In genomic region chr2:177221534-177221933, GRCh38 we compare ENCODE assay signal across 25 cellular contexts. TPM values are rescaled to one million over a fixed set of nuclear protein-coding genes. Genes with fewer than 3 reads are reported as not detected.
A peak's percentile ranks its signal among the peaks of the same experiment; 100 is the strongest.
DNase-seq lines count a peak whose midpoint lies in the region; ATAC-seq, FAIRE-seq and TF ChIP-seq lines count a peak whose summit lies in the region.
"Had no signal": no experiment of that assay in that cellular context is flagged by ENCODE, and none has a peak within 500 bp of the region (broad histone marks: within the 10 kb centered on the region; RNA-seq: fewer than 3 reads in every experiment).

No MANE protein-coding gene starts in this region.

- in situ Hi-C loops in K562 (cut with MboI): no loop called here

- H3K27me3 ChIP-seq in K562 (ENCODE audit: control insufficient read depth in 2 of 2, insufficient read depth in 2 of 2, low read length in 2 of 2): no peaks in the 10 kb centered on the region
- H3K27me3 ChIP-seq: BLaER1 treated with 17β-estradiol and CSF1 and Interleukin-3, amounts not matched to agents 10 nM and 100 nM; dorsolateral prefrontal cortex; thyroid gland had no signal

- ATAC-seq in activated T-cell treated with anti-CD3 and anti-CD28 coated beads, Interleukin-2, amount 50 U/mL, for 4 hours: no peak
- ATAC-seq in K562: no peak; the same call in 2 of the 3 replicates
- ATAC-seq in GM21528 (IDR thresholded peaks at IDR 0.05; ENCODE audit: low FRiP score, unreplicated experiment): no peak
- ATAC-seq: right cardiac atrium had no signal

- H2AFZ ChIP-seq in K562 (ENCODE audit: low read depth, low read length): no peak overlapping the region

- H3K9me1 ChIP-seq in K562 (ENCODE audit: control insufficient read depth, insufficient read depth, low read length): no peaks in the 10 kb centered on the region

- no peak for TF ChIP-seq EP300 in K562 (IDR thresholded peaks at IDR 0.05; ENCODE audit: low read length)

- no TSS peak for BruUV-seq in K562 (replicated peaks; lab: Mats Ljungman, UMichigan)

- peaks cover 39% of the 10 kb centered on the region for H3K79me2 ChIP-seq in K562 (ENCODE audit: control insufficient read depth, insufficient read depth, low read length)

- peaks cover 3 to 7% of the 10 kb centered on the region in 2 experiments; a peak in 3 of 5 replicates for H3K4me1 ChIP-seq in K562 (replicated peaks in 1 of 2; ENCODE audit: control insufficient read depth in 2 of 2, insufficient read depth in 2 of 2, low read length in 2 of 2)

- peak; percentile 23 for TF ChIP-seq POLR2A in GM12891 (IDR thresholded peaks at IDR 0.05; ENCODE audit: low read depth, low read length)
- no peak; the same call in 1 of the 2 replicates for TF ChIP-seq POLR2A in K562 (conservative IDR thresholded peaks at IDR 0.05)

- H3K4me1 Mint-ChIP-seq in activated T-cell treated with anti-CD3 and anti-CD28 coated beads, Interleukin-2, amount 50 U/mL, for 24 hours (ENCODE audit: low read depth): peaks cover 57% of the 10 kb centered on the region
- peaks cover 51% of the 10 kb centered on the region for H3K4me1 Mint-ChIP-seq in activated T-cell treated with anti-CD3 and anti-CD28 coated beads, Interleukin-2, amount 50 U/mL, for 4 hours (ENCODE audit: low read depth)
- peaks cover under 1% of the 10 kb centered on the region for H3K4me1 Mint-ChIP-seq in progenitor cell of endocrine pancreas (ENCODE audit: low read depth)

- H3K9me3 Mint-ChIP-seq in activated T-cell treated with anti-CD3 and anti-CD28 coated beads, Interleukin-2, amount 50 U/mL, for 24 hours: no peaks in the 10 kb centered on the region
- H3K9me3 Mint-ChIP-seq in activated T-cell treated with anti-CD3 and anti-CD28 coated beads, Interleukin-2, amount 50 U/mL, for 4 hours: no peaks in the 10 kb centered on the region
- H3K9me3 Mint-ChIP-seq in progenitor cell of endocrine pancreas (ENCODE audit: low read depth): no peaks in the 10 kb centered on the region

- peaks cover 67% of the 10 kb centered on the region for H3K36me3 ChIP-seq in K562 (ENCODE audit: control insufficient read depth, insufficient read depth, low read length)

- TF ChIP-seq RAD21 in K562 (CRISPR knock-in tag; conservative IDR thresholded peaks at IDR 0.05 in 1 of 2, IDR thresholded peaks at IDR 0.05 in 1 of 2): no peak

- no peak for FAIRE-seq in GM12891 (lab: Jason Lieb, UNC)
- no peak for FAIRE-seq in K562 (lab: Jason Lieb, UNC)
- FAIRE-seq: bronchial epithelial cell, frontal cortex had no signal

- no peak overlapping the region for H3K4me3 Mint-ChIP-seq in activated T-cell treated with anti-CD3 and anti-CD28 coated beads, Interleukin-2, amount 50 U/mL, for 24 hours
- no peak overlapping the region for H3K4me3 Mint-ChIP-seq in activated T-cell treated with anti-CD3 and anti-CD28 coated beads, Interleukin-2, amount 50 U/mL, for 4 hours
- H3K4me3 Mint-ChIP-seq in progenitor cell of endocrine pancreas (ENCODE audit: low read depth): no peak overlapping the region

- no peak overlapping the region for H3K4me2 ChIP-seq in K562 (ENCODE audit: insufficient read depth, low read length)

- peaks cover 90% of the 10 kb centered on the region for H3K36me3 Mint-ChIP-seq in activated T-cell treated with anti-CD3 and anti-CD28 coated beads, Interleukin-2, amount 50 U/mL, for 24 hours (ENCODE audit: low read depth)
- H3K36me3 Mint-ChIP-seq in activated T-cell treated with anti-CD3 and anti-CD28 coated beads, Interleukin-2, amount 50 U/mL, for 4 hours (ENCODE audit: insufficient read depth): peaks cover 58% of the 10 kb centered on the region
- peaks cover 36% of the 10 kb centered on the region for H3K36me3 Mint-ChIP-seq in progenitor cell of endocrine pancreas (ENCODE audit: insufficient read depth)

- no peaks in the 10 kb centered on the region for H3K9me3 ChIP-seq in K562 (replicated peaks; ENCODE audit: control insufficient read depth, insufficient read depth, low read depth, low read length)
- H3K9me3 ChIP-seq: BLaER1 treated with 17β-estradiol and CSF1 and Interleukin-3, amounts not matched to agents 10 nM and 100 nM; thyroid gland had no signal

- POLR2A ChIA-PET in K562 (lab: Yijun Ruan, JAX): interaction anchor here (0.9 to 2.5 kb wide), 9 partner anchors 9 to 59 kb away, joined by 3 to 18 read pairs (median 5); partner anchors contain the start of genes HNRNPA3 and NFE2L2

- peak overlapping the region; percentile 62 for H3K27ac Mint-ChIP-seq in activated T-cell treated with anti-CD3 and anti-CD28 coated beads, Interleukin-2, amount 50 U/mL, for 24 hours
- H3K27ac Mint-ChIP-seq in progenitor cell of endocrine pancreas: peak overlapping the region; percentile 27

- no peak overlapping the region for H3K4me3 ChIP-seq in K562
- H3K4me3 ChIP-seq: BLaER1 treated with 17β-estradiol and CSF1 and Interleukin-3, amounts not matched to agents 10 nM and 100 nM; dorsolateral prefrontal cortex; lung; thyroid gland had no signal

- DNase-seq in activated T-cell treated with anti-CD3 and anti-CD28 coated beads, Interleukin-2, amount 50 U/mL, for 24 hours: no peak
- DNase-seq in activated T-cell treated with anti-CD3 and anti-CD28 coated beads, Interleukin-2, amount 50 U/mL, for 4 hours: no peak
- no peak for DNase-seq in GM12891 (ENCODE audit: insufficient read length, low spot score)
- no peak for DNase-seq in K562 (ENCODE audit: extremely low read depth in 1 of 4, low spot score in 3 of 4)
- DNase-seq in progenitor cell of endocrine pancreas (ENCODE audit: low spot score, unreplicated experiment): no peak
- DNase-seq in effector CD4-positive, alpha-beta T cell: no peak
- no peak for DNase-seq in dedifferentiated amniotic fluid mesenchymal stem cell (ENCODE audit: extremely low spot score)
- DNase-seq: activated CD4-positive, alpha-beta T cell treated with anti-CD3 and anti-CD28 coated beads, Interleukin-2, amount 50 U/mL, for 4 hours; DMS 273 treated with DMSO at 0.1 percent for 48 hours; dorsolateral prefrontal cortex; erythroblast; GDM1; hypothalamus; islet precursor cell; KBM-7; NCI-H1436 treated with DMSO at 0.1 percent for 48 hours; NCI-H526; right cardiac atrium; T-helper 1 cell; thyroid gland had no signal

- no peaks in the 10 kb centered on the region for H3K27me3 Mint-ChIP-seq in activated T-cell treated with anti-CD3 and anti-CD28 coated beads, Interleukin-2, amount 50 U/mL, for 24 hours
- H3K27me3 Mint-ChIP-seq in activated T-cell treated with anti-CD3 and anti-CD28 coated beads, Interleukin-2, amount 50 U/mL, for 4 hours (ENCODE audit: low read depth): no peaks in the 10 kb centered on the region
- no peaks in the 10 kb centered on the region for H3K27me3 Mint-ChIP-seq in progenitor cell of endocrine pancreas

- H3K9ac ChIP-seq in K562 (ENCODE audit: insufficient read depth in 1 of 2, low read depth in 2 of 2, low read length in 2 of 2): no peak overlapping the region
- H3K9ac ChIP-seq: BLaER1 treated with 17β-estradiol and CSF1 and Interleukin-3, amounts not matched to agents 10 nM and 100 nM had no signal

- WGBS in K562 (ENCODE audit: insufficient coverage, low coverage, missing lambda C conversion rate): 92% methylated on average over 3 of the region's 3 CpGs

- peaks cover 8% of the 10 kb centered on the region for H4K20me1 ChIP-seq in K562 (replicated peaks; ENCODE audit: control insufficient read depth, insufficient read depth, low read length)

- intact Hi-C loops in K562 (cut with micrococcal nuclease): no loop called here

- no peak overlapping the region for H3K27ac ChIP-seq in K562 (ENCODE audit: extremely low read depth, low read depth, low read length)
- H3K27ac ChIP-seq: BLaER1 treated with 17β-estradiol and CSF1 and Interleukin-3, amounts not matched to agents 10 nM and 100 nM; thyroid gland had no signal

- TF ChIP-seq CTCF in K562 (IDR thresholded peaks at IDR 0.05 in 2 of 3, conservative IDR thresholded peaks at IDR 0.05 in 1 of 3; ENCODE audit: insufficient read depth in 2 of 3, low read depth in 1 of 3, low read length in 3 of 3) (no peak), progenitor cell of endocrine pancreas (IDR thresholded peaks at IDR 0.05; ENCODE audit: unreplicated experiment) (no peak)

- CTCF ChIA-PET in K562 (lab: Yijun Ruan, JAX; ENCODE audit: low intra/inter-chr PET ratio): no interaction called here

RNA-seq across cellular contexts. Expression of gene HNRNPA3, which starts 8.9 kb away (rescaled TPM):
- total RNA-seq in activated T-cell treated with anti-CD3 and anti-CD28 coated beads, Interleukin-2, amount 50 U/mL, for 4 hours: 100 to 1,000 TPM; 292 to 332 (median 316) TPM
- 339 TPM for polyA plus RNA-seq in GM12891 (2012; ENCODE audit: low read depth, missing spikeins)
- total RNA-seq in K562 (2011; cell fraction: chromatin; rRNA removed; ENCODE audit: low replicate concordance): 113 and 428 TPM in 2 replicates
- 48.9 and 75.0 TPM in 2 replicates for total RNA-seq in K562 (2011; cell fraction: nucleolus; rRNA removed)
- 198 and 354 TPM in 2 replicates for total RNA-seq in K562 (2011; cell fraction: nucleoplasm; rRNA removed)
- total RNA-seq in K562 (2014; rRNA removed) (72.8 and 79.5 TPM in 2 replicates), K562 (2014; rRNA removed; fragmentation: Illumina TruSeq; extraction: Trizol) (130 and 151 TPM in 2 replicates), K562 (2015; rRNA removed; fragmentation: Illumina TruSeq; extraction: Trizol) (112 and 114 TPM in 2 replicates), K562 (2021) (249 and 272 TPM in 2 replicates), progenitor cell of endocrine pancreas (334 and 339 TPM in 2 replicates)
- polyA plus RNA-seq in K562 (2011; rRNA removed) (150 and 215 TPM in 2 replicates), K562 (2014; fragmentation: Illumina TruSeq; extraction: Trizol) (356 and 381 TPM in 2 replicates), K562 (2014; fragmentation: Nextera tagmentation; extraction: Ambion mirVana) (100 to 1,000 TPM; 108 to 192 TPM), K562 (2014; rRNA removed) (381 and 428 TPM in 2 replicates)
- 28.0 and 59.6 TPM in 2 replicates for polyA plus RNA-seq in K562 (2011; cell fraction: cytosol; rRNA removed)
- polyA plus RNA-seq in K562 (2011; cell fraction: nucleus; rRNA removed): 96.2 and 150 TPM in 2 replicates
- polyA plus RNA-seq in K562 (2012): 364 and 720 TPM in 2 replicates
- 97.6 and 107 TPM in 2 replicates for polyA minus RNA-seq in K562 (2011; rRNA and poly(A)+ RNA removed)
- 69.7 and 76.8 TPM in 2 replicates for polyA minus RNA-seq in K562 (2011; cell fraction: cytosol; rRNA and poly(A)+ RNA removed)
- polyA minus RNA-seq in K562 (2011; cell fraction: nucleus; rRNA and poly(A)+ RNA removed): 57.9 and 104 TPM in 2 replicates

RNA-seq across cellular contexts. Expression of gene NFE2L2, which starts 43.0 kb away (rescaled TPM):
- 10 to 100 TPM; 58.5 to 62.4 (median 60.5) TPM for total RNA-seq in activated T-cell treated with anti-CD3 and anti-CD28 coated beads, Interleukin-2, amount 50 U/mL, for 4 hours
- 15.0 TPM for polyA plus RNA-seq in GM12891 (2012; ENCODE audit: low read depth, missing spikeins)
- total RNA-seq in K562 (2011; cell fraction: chromatin; rRNA removed; ENCODE audit: low replicate concordance): 61.8 and 169 TPM in 2 replicates
- total RNA-seq in K562 (2011; cell fraction: nucleolus; rRNA removed): 36.7 and 42.6 TPM in 2 replicates
- total RNA-seq in K562 (2011; cell fraction: nucleoplasm; rRNA removed): 59.8 and 96.6 TPM in 2 replicates
- total RNA-seq in K562 (2014; rRNA removed): 33.2 and 46.0 TPM in 2 replicates
- 59.3 and 72.0 TPM in 2 replicates for total RNA-seq in K562 (2014; rRNA removed; fragmentation: Illumina TruSeq; extraction: Trizol)
- total RNA-seq in K562 (2015; rRNA removed; fragmentation: Illumina TruSeq; extraction: Trizol): 62.5 and 67.8 TPM in 2 replicates
- total RNA-seq in K562 (2021): 60.8 and 64.8 TPM in 2 replicates
- polyA plus RNA-seq in K562 (2011; rRNA removed): 93.2 and 120 TPM in 2 replicates
- 58.4 and 68.0 TPM in 2 replicates for polyA plus RNA-seq in K562 (2011; cell fraction: cytosol; rRNA removed)
- 62.5 and 70.2 TPM in 2 replicates for polyA plus RNA-seq in K562 (2011; cell fraction: nucleus; rRNA removed)
- polyA plus RNA-seq in K562 (2012): 42.7 and 78.6 TPM in 2 replicates
- 91.0 and 100 TPM in 2 replicates for polyA plus RNA-seq in K562 (2014; fragmentation: Illumina TruSeq; extraction: Trizol)
- 10 to 100 TPM; 29.3 to 34.8 TPM for polyA plus RNA-seq in K562 (2014; fragmentation: Nextera tagmentation; extraction: Ambion mirVana)
- 54.9 and 56.3 TPM in 2 replicates for polyA plus RNA-seq in K562 (2014; rRNA removed)
- polyA minus RNA-seq in K562 (2011; rRNA and poly(A)+ RNA removed): 108 and 150 TPM in 2 replicates
- 40.0 and 70.1 TPM in 2 replicates for polyA minus RNA-seq in K562 (2011; cell fraction: cytosol; rRNA and poly(A)+ RNA removed)
- 52.2 and 71.1 TPM in 2 replicates for polyA minus RNA-seq in K562 (2011; cell fraction: nucleus; rRNA and poly(A)+ RNA removed)
- 58.7 and 59.1 TPM in 2 replicates for total RNA-seq in progenitor cell of endocrine pancreas
